ENCODE assay signal across 1 cellular context in genomic region chr9:33510264-33511183, GRCh38.
A peak's percentile ranks its signal among the peaks of the same experiment; 100 is the strongest.
TF ChIP-seq lines count a peak whose summit lies in the region.

No MANE protein-coding gene starts in this region.

TF ChIP-seq in HEK293, 187 proteins besides CTCF, POLR2A, EP300 and RAD21 (continued from another document and continues in another):
- TF ChIP-seq ELK4 (IDR thresholded peaks at IDR 0.05; ENCODE audit: borderline replicate concordance, low read depth, low read length) (no peak), ZNF433 (tag by site-specific recombination; IDR thresholded peaks at IDR 0.05; ENCODE audit: low read depth) (no peak), TCF7L2 (IDR thresholded peaks at IDR 0.05; ENCODE audit: borderline replicate concordance, low read depth, low read length) (no peak), ZNF623 (tag by site-specific recombination; IDR thresholded peaks at IDR 0.05) (no peak), ZNF2 (tag by site-specific recombination; IDR thresholded peaks at IDR 0.05) (no peak), ZNF747 (tag by site-specific recombination; IDR thresholded peaks at IDR 0.05) (no peak), SCRT2 (tag by site-specific recombination; IDR thresholded peaks at IDR 0.05) (no peak), ZNF76 (tag by site-specific recombination; IDR thresholded peaks at IDR 0.05; ENCODE audit: borderline replicate concordance, low read depth) (peak; percentile 39; the same call in 1 of the 2 replicates), ZNF658 (tag by site-specific recombination; IDR thresholded peaks at IDR 0.05) (no peak), ZNF416 (tag by site-specific recombination; IDR thresholded peaks at IDR 0.05) (no peak), ZIC2 (tag by site-specific recombination; IDR thresholded peaks at IDR 0.05) (no peak), SP7 (tag by site-specific recombination; IDR thresholded peaks at IDR 0.05) (0 out of 2 replicates have a peak, but pooled peaks have one; percentile 22), PRDM6 (tag by site-specific recombination; IDR thresholded peaks at IDR 0.05) (no peak; the same call in 1 of the 2 replicates), ZNF48 (tag by site-specific recombination; IDR thresholded peaks at IDR 0.05) (no peak), KLF9 (tag by site-specific recombination; IDR thresholded peaks at IDR 0.05; ENCODE audit: low read depth) (no peak), ZNF580 (tag by site-specific recombination; IDR thresholded peaks at IDR 0.05) (no peak), ZNF274 (IDR thresholded peaks at IDR 0.05; ENCODE audit: low read length) (no peak), ZNF274 (tag by site-specific recombination; IDR thresholded peaks at IDR 0.05; ENCODE audit: borderline replicate concordance) (no peak), ZNF266 (tag by site-specific recombination; IDR thresholded peaks at IDR 0.05; ENCODE audit: low read depth) (no peak), ZNF423 (tag by site-specific recombination; IDR thresholded peaks at IDR 0.05) (no peak), ZNF555 (tag by site-specific recombination; conservative IDR thresholded peaks at IDR 0.05) (no peak), ZNF184 (tag by site-specific recombination; IDR thresholded peaks at IDR 0.05) (no peak), ZNF37A (tag by site-specific recombination; IDR thresholded peaks at IDR 0.05) (no peak), ZFHX2 (tag by site-specific recombination; conservative IDR thresholded peaks at IDR 0.05) (peak; percentile 28; the same call in 1 of the 2 replicates), ZBTB48 (tag by site-specific recombination; IDR thresholded peaks at IDR 0.05) (no peak), GLI2 (tag by site-specific recombination; IDR thresholded peaks at IDR 0.05; ENCODE audit: borderline replicate concordance, low read depth) (no peak), ZNF132 (tag by site-specific recombination; IDR thresholded peaks at IDR 0.05; ENCODE audit: borderline replicate concordance) (no peak), ZFP3 (tag by site-specific recombination; IDR thresholded peaks at IDR 0.05; ENCODE audit: low read depth) (no peak), ZNF114 (tag by site-specific recombination; IDR thresholded peaks at IDR 0.05) (no peak)
- TF ChIP-seq, protein P1, sequence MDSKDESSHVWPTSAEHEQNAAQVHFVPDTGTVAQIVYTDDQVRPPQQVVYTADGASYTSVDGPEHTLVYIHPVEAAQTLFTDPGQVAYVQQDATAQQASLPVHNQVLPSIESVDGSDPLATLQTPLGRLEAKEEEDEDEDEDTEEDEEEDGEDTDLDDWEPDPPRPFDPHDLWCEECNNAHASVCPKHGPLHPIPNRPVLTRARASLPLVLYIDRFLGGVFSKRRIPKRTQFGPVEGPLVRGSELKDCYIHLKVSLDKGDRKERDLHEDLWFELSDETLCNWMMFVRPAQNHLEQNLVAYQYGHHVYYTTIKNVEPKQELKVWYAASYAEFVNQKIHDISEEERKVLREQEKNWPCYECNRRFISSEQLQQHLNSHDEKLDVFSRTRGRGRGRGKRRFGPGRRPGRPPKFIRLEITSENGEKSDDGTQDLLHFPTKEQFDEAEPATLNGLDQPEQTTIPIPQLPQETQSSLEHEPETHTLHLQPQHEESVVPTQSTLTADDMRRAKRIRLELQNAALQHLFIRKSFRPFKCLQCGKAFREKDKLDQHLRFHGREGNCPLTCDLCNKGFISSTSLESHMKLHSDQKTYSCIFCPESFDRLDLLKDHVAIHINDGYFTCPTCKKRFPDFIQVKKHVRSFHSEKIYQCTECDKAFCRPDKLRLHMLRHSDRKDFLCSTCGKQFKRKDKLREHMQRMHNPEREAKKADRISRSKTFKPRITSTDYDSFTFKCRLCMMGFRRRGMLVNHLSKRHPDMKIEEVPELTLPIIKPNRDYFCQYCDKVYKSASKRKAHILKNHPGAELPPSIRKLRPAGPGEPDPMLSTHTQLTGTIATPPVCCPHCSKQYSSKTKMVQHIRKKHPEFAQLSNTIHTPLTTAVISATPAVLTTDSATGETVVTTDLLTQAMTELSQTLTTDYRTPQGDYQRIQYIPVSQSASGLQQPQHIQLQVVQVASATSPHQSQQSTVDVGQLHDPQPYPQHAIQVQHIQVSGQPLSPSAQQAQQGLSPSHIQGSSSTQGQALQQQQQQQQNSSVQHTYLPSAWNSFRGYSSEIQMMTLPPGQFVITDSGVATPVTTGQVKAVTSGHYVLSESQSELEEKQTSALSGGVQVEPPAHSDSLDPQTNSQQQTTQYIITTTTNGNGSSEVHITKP (tag by site-specific recombination; IDR thresholded peaks at IDR 0.05): no peak
- TF ChIP-seq, protein P2, sequence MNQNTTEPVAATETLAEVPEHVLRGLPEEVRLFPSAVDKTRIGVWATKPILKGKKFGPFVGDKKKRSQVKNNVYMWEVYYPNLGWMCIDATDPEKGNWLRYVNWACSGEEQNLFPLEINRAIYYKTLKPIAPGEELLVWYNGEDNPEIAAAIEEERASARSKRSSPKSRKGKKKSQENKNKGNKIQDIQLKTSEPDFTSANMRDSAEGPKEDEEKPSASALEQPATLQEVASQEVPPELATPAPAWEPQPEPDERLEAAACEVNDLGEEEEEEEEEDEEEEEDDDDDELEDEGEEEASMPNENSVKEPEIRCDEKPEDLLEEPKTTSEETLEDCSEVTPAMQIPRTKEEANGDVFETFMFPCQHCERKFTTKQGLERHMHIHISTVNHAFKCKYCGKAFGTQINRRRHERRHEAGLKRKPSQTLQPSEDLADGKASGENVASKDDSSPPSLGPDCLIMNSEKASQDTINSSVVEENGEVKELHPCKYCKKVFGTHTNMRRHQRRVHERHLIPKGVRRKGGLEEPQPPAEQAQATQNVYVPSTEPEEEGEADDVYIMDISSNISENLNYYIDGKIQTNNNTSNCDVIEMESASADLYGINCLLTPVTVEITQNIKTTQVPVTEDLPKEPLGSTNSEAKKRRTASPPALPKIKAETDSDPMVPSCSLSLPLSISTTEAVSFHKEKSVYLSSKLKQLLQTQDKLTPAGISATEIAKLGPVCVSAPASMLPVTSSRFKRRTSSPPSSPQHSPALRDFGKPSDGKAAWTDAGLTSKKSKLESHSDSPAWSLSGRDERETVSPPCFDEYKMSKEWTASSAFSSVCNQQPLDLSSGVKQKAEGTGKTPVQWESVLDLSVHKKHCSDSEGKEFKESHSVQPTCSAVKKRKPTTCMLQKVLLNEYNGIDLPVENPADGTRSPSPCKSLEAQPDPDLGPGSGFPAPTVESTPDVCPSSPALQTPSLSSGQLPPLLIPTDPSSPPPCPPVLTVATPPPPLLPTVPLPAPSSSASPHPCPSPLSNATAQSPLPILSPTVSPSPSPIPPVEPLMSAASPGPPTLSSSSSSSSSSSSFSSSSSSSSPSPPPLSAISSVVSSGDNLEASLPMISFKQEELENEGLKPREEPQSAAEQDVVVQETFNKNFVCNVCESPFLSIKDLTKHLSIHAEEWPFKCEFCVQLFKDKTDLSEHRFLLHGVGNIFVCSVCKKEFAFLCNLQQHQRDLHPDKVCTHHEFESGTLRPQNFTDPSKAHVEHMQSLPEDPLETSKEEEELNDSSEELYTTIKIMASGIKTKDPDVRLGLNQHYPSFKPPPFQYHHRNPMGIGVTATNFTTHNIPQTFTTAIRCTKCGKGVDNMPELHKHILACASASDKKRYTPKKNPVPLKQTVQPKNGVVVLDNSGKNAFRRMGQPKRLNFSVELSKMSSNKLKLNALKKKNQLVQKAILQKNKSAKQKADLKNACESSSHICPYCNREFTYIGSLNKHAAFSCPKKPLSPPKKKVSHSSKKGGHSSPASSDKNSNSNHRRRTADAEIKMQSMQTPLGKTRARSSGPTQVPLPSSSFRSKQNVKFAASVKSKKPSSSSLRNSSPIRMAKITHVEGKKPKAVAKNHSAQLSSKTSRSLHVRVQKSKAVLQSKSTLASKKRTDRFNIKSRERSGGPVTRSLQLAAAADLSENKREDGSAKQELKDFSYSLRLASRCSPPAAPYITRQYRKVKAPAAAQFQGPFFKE (tag by site-specific recombination; IDR thresholded peaks at IDR 0.05; ENCODE audit: borderline replicate concordance): no peak
- TF ChIP-seq, protein P3, sequence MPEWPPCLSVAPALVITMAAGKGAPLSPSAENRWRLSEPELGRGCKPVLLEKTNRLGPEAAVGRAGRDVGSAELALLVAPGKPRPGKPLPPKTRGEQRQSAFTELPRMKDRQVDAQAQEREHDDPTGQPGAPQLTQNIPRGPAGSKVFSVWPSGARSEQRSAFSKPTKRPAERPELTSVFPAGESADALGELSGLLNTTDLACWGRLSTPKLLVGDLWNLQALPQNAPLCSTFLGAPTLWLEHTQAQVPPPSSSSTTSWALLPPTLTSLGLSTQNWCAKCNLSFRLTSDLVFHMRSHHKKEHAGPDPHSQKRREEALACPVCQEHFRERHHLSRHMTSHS (tag by site-specific recombination; IDR thresholded peaks at IDR 0.05): no peak
- TF ChIP-seq, protein P4, sequence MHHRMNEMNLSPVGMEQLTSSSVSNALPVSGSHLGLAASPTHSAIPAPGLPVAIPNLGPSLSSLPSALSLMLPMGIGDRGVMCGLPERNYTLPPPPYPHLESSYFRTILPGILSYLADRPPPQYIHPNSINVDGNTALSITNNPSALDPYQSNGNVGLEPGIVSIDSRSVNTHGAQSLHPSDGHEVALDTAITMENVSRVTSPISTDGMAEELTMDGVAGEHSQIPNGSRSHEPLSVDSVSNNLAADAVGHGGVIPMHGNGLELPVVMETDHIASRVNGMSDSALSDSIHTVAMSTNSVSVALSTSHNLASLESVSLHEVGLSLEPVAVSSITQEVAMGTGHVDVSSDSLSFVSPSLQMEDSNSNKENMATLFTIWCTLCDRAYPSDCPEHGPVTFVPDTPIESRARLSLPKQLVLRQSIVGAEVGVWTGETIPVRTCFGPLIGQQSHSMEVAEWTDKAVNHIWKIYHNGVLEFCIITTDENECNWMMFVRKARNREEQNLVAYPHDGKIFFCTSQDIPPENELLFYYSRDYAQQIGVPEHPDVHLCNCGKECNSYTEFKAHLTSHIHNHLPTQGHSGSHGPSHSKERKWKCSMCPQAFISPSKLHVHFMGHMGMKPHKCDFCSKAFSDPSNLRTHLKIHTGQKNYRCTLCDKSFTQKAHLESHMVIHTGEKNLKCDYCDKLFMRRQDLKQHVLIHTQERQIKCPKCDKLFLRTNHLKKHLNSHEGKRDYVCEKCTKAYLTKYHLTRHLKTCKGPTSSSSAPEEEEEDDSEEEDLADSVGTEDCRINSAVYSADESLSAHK (tag by site-specific recombination; IDR thresholded peaks at IDR 0.05): no peak
- TF ChIP-seq, protein P5, sequence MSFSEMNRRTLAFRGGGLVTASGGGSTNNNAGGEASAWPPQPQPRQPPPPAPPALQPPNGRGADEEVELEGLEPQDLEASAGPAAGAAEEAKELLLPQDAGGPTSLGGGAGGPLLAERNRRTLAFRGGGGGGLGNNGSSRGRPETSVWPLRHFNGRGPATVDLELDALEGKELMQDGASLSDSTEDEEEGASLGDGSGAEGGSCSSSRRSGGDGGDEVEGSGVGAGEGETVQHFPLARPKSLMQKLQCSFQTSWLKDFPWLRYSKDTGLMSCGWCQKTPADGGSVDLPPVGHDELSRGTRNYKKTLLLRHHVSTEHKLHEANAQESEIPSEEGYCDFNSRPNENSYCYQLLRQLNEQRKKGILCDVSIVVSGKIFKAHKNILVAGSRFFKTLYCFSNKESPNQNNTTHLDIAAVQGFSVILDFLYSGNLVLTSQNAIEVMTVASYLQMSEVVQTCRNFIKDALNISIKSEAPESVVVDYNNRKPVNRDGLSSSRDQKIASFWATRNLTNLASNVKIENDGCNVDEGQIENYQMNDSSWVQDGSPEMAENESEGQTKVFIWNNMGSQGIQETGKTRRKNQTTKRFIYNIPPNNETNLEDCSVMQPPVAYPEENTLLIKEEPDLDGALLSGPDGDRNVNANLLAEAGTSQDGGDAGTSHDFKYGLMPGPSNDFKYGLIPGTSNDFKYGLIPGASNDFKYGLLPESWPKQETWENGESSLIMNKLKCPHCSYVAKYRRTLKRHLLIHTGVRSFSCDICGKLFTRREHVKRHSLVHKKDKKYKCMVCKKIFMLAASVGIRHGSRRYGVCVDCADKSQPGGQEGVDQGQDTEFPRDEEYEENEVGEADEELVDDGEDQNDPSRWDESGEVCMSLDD (tag by site-specific recombination; IDR thresholded peaks at IDR 0.05): no peak
- TF ChIP-seq, protein P6, sequence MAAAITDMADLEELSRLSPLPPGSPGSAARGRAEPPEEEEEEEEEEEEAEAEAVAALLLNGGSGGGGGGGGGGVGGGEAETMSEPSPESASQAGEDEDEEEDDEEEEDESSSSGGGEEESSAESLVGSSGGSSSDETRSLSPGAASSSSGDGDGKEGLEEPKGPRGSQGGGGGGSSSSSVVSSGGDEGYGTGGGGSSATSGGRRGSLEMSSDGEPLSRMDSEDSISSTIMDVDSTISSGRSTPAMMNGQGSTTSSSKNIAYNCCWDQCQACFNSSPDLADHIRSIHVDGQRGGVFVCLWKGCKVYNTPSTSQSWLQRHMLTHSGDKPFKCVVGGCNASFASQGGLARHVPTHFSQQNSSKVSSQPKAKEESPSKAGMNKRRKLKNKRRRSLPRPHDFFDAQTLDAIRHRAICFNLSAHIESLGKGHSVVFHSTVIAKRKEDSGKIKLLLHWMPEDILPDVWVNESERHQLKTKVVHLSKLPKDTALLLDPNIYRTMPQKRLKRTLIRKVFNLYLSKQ (tag by site-specific recombination; IDR thresholded peaks at IDR 0.05; ENCODE audit: borderline replicate concordance): no peak
- TF ChIP-seq, protein P7, sequence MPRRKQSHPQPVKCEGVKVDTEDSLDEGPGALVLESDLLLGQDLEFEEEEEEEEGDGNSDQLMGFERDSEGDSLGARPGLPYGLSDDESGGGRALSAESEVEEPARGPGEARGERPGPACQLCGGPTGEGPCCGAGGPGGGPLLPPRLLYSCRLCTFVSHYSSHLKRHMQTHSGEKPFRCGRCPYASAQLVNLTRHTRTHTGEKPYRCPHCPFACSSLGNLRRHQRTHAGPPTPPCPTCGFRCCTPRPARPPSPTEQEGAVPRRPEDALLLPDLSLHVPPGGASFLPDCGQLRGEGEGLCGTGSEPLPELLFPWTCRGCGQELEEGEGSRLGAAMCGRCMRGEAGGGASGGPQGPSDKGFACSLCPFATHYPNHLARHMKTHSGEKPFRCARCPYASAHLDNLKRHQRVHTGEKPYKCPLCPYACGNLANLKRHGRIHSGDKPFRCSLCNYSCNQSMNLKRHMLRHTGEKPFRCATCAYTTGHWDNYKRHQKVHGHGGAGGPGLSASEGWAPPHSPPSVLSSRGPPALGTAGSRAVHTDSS (tag by site-specific recombination; IDR thresholded peaks at IDR 0.05): no peak
